10 cellular contexts compared by ENCODE assay signal in genomic region chr2:237688081-237688480, GRCh38.
DNase-seq lines count a peak whose midpoint lies in the region; ATAC-seq and TF ChIP-seq lines count a peak whose summit lies in the region.
"Had no signal": no experiment of that assay in that cellular context is flagged by ENCODE, and none has a peak within 500 bp of the region (broad histone marks: within the 10 kb centered on the region; RNA-seq: fewer than 3 reads in every experiment).

No MANE protein-coding gene starts in this region.

- no peaks in the 10 kb centered on the region for H3K9me3 Mint-ChIP-seq in effector memory CD8-positive, alpha-beta T cell

- peaks cover 38 to 49% of the 10 kb centered on the region in 2 donors for H3K4me1 Mint-ChIP-seq in effector memory CD8-positive, alpha-beta T cell (ENCODE audit: low read depth in 2 of 2)

- H3K4me1 ChIP-seq in RWPE2 (ENCODE audit: insufficient read depth, poor library complexity, severe bottlenecking) (peaks cover 22% of the 10 kb centered on the region), neutrophil (ENCODE audit: control insufficient read depth in 1 of 2, insufficient read depth in 1 of 2, low read depth in 1 of 2, low read length in 1 of 2) (peaks cover 51 to 57% of the 10 kb centered on the region in 2 experiments)

- H3K36me3 ChIP-seq in RWPE2 (ENCODE audit: low read depth) (no peaks in the 10 kb centered on the region), neutrophil (no peaks in the 10 kb centered on the region)

- H3K27ac ChIP-seq in RWPE2 (ENCODE audit: poor library complexity, severe bottlenecking) (peak overlapping the region; percentile 58), neutrophil (peak overlapping the region; percentile 100)

- peak overlapping the region; percentile 5; the same call in 1 of the 2 replicates for H3K4me3 ChIP-seq in AG10803 (ENCODE audit: low read length)
- no peak overlapping the region for H3K4me3 ChIP-seq in RWPE2 (ENCODE audit: severe bottlenecking)
- H3K4me3 ChIP-seq in neutrophil (ENCODE audit: low read depth in 1 of 2, low read length in 1 of 2), result peak overlapping the region; percentile 7 to 93

- TF ChIP-seq CTCF in AG10803 (conservative IDR thresholded peaks at IDR 0.05; ENCODE audit: low read length), result no peak
- TF ChIP-seq CTCF in RWPE2 (IDR thresholded peaks at IDR 0.05; ENCODE audit: poor library complexity, severe bottlenecking), result no peak
- no peak for TF ChIP-seq CTCF in neutrophil (IDR thresholded peaks at IDR 0.05)

- no peak for DNase-seq in AG10803 (ENCODE audit: low read depth)
- DNase-seq in RWPE2 (ENCODE audit: low spot score), result no peak
- DNase-seq in effector memory CD8-positive, alpha-beta T cell, result no peak
- no peak for DNase-seq in NCI-H146 treated with DMSO at 0.1 percent for 48 hours (lab: John Stamatoyannopoulos, UW; ENCODE audit: unreplicated experiment)
- no peak for DNase-seq in D341Med (ENCODE audit: low spot score)
- no peak for DNase-seq in mucosa of gallbladder (ENCODE audit: low spot score)
- DNase-seq: DMS153, retina had no signal

- H3K27me3 Mint-ChIP-seq in effector memory CD8-positive, alpha-beta T cell, result no peaks in the 10 kb centered on the region

- no peaks in the 10 kb centered on the region for H3K9me3 ChIP-seq in RWPE2 (ENCODE audit: severe bottlenecking)
- H3K9me3 ChIP-seq in neutrophil, result no peaks in the 10 kb centered on the region

- H3K4me3 Mint-ChIP-seq in effector memory CD8-positive, alpha-beta T cell, result peak overlapping the region; percentile 68 to 78

- no peaks in the 10 kb centered on the region for H3K27me3 ChIP-seq in RWPE2 (ENCODE audit: insufficient read depth, poor library complexity, severe bottlenecking)
- H3K27me3 ChIP-seq in neutrophil, result no peaks in the 10 kb centered on the region

- no peak for ATAC-seq in RWPE2 (ENCODE audit: low read depth)
- ATAC-seq in effector memory CD8-positive, alpha-beta T cell (replicated peaks), result no peak
- ATAC-seq in HG02623 (IDR thresholded peaks at IDR 0.05; ENCODE audit: unreplicated experiment), result no peak

- peak overlapping the region; percentile 98 to 99 for H3K27ac Mint-ChIP-seq in effector memory CD8-positive, alpha-beta T cell

- H3K36me3 Mint-ChIP-seq in effector memory CD8-positive, alpha-beta T cell (ENCODE audit: insufficient read depth), result peaks cover 24% of the 10 kb centered on the region
